In the genomic region with DNA sequence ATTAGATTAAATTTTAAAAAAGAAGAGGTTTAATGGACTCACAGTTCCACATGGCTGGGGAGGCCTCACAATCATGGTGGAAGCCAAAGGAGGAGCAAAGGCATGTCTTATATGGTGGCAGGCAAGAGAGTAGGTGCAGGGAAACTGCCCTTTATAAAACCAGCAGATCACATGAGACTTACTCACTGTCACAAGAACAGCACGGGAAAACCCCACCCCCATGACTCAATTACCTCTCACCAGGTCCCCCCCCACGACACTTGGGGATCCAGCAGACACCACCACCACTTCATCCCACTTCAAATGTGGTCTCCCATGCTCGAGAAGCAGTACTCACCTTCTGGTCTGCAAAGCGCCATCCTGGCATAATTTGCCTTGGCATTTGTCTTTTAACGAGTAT, we compare ENCODE assay signal across 11 cellular contexts. TPM values are rescaled to one million over a fixed set of nuclear protein-coding genes. Genes with fewer than 3 reads are reported as not detected.
A peak's percentile ranks its signal among the peaks of the same experiment; 100 is the strongest.
DNase-seq lines count a peak whose midpoint lies in the region; ATAC-seq and TF ChIP-seq lines count a peak whose summit lies in the region.
"Had no signal": no experiment of that assay in that cellular context is flagged by ENCODE, and none has a peak within 500 bp of the region (broad histone marks: within the 10 kb centered on the region; RNA-seq: fewer than 3 reads in every experiment).

No MANE protein-coding gene starts in this region.

- H3K4me2 ChIP-seq in hepatocyte = peak overlapping the region; percentile 73

- ATAC-seq in gastroesophageal sphincter (no peak), GM21515 (IDR thresholded peaks at IDR 0.05; ENCODE audit: unreplicated experiment) (no peak)

- no peaks in the 10 kb centered on the region for H3K79me2 ChIP-seq in hepatocyte

- no peak overlapping the region for H2AFZ ChIP-seq in hepatocyte

- H4K20me1 ChIP-seq in hepatocyte (ENCODE audit: insufficient read depth, poor library complexity, severe bottlenecking) = no peaks in the 10 kb centered on the region

- H3K27me3 ChIP-seq in hepatocyte = no peaks in the 10 kb centered on the region
- no peaks in the 10 kb centered on the region for H3K27me3 ChIP-seq in uterus
- no peaks in the 10 kb centered on the region for H3K27me3 ChIP-seq in gastroesophageal sphincter
- H3K27me3 ChIP-seq: thyroid gland had no signal

- H3K4me1 ChIP-seq in hepatocyte (ENCODE audit: insufficient read depth) (peaks cover 21% of the 10 kb centered on the region), uterus (no peaks in the 10 kb centered on the region), gastroesophageal sphincter (peaks cover 0 to 9% (median 0%) of the 10 kb centered on the region in 3 donors)

- POLR2A ChIA-PET in RWPE1 (lab: Yijun Ruan, JAX; ENCODE audit: low non-redundant PET) = no interaction called here

- H3K9me3 ChIP-seq in hepatocyte (ENCODE audit: low read depth) (no peaks in the 10 kb centered on the region), uterus (no peaks in the 10 kb centered on the region), gastroesophageal sphincter (no peaks in the 10 kb centered on the region)
- H3K9me3 ChIP-seq: thyroid gland had no signal

- H3K36me3 ChIP-seq in hepatocyte (replicated peaks; ENCODE audit: insufficient read depth, low read depth) = no peaks in the 10 kb centered on the region
- no peaks in the 10 kb centered on the region for H3K36me3 ChIP-seq in uterus
- no peaks in the 10 kb centered on the region for H3K36me3 ChIP-seq in gastroesophageal sphincter
- H3K36me3 ChIP-seq: thyroid gland had no signal

- intact Hi-C loops in uterus (cut with DNase I; ENCODE audit: low total_unique reads) = loop anchor here (10.0 kb wide), 1 partner anchor 691 kb away; no protein-coding TSS in a partner anchor

- TF ChIP-seq CTCF in hepatocyte (IDR thresholded peaks at IDR 0.05; ENCODE audit: poor library complexity) (no peak), uterus (IDR thresholded peaks at IDR 0.05) (no peak), RWPE1 (conservative IDR thresholded peaks at IDR 0.05; ENCODE audit: low read depth) (no peak), gastroesophageal sphincter (IDR thresholded peaks at IDR 0.05) (no peak)

- no peak for TF ChIP-seq EP300 in gastroesophageal sphincter (IDR thresholded peaks at IDR 0.05)

- CTCF ChIA-PET in RWPE1 (lab: Yijun Ruan, JAX) = interaction anchor here (0.6 to 1.9 kb wide), 11 partner anchors 9 to 690 kb away, joined by 3 to 18 read pairs (median 4); no protein-coding TSS in a partner anchor

- H3K4me3 ChIP-seq in hepatocyte (no peak overlapping the region), uterus (no peak overlapping the region), gastroesophageal sphincter (no peak overlapping the region)
- H3K4me3 ChIP-seq: thyroid gland had no signal

- TF ChIP-seq POLR2A in uterus (IDR thresholded peaks at IDR 0.05) = no peak
- TF ChIP-seq POLR2A in gastroesophageal sphincter (IDR thresholded peaks at IDR 0.05) = no peak

- H3K27ac ChIP-seq in hepatocyte (peak overlapping the region; percentile 86), uterus (peak overlapping the region in 1 of 2 donors; percentile 57), RWPE1 (no peak overlapping the region), gastroesophageal sphincter (no peak overlapping the region)
- H3K27ac ChIP-seq: coronary artery, thyroid gland had no signal

- no peaks in the 10 kb centered on the region for H3K9me2 ChIP-seq in hepatocyte (replicated peaks; ENCODE audit: insufficient read depth)

- peak; percentile 5 for DNase-seq in stimulated activated naive CD4-positive, alpha-beta T cell treated with Interleukin-2 at 50 U/mL for 16 hours (lab: John Stamatoyannopoulos, UW)
- DNase-seq in stimulated activated naive CD4-positive, alpha-beta T cell (lab: John Stamatoyannopoulos, UW) = no peak
- DNase-seq in activated CD4-positive, CD25-positive, alpha-beta regulatory T cell treated with anti-CD3 and anti-CD28 coated beads, Interleukin-2, amount 50 U/mL, for 72 hours = peak; percentile 41
- DNase-seq in hepatocyte (ENCODE audit: low spot score) (peak; percentile 19), uterus (peak; percentile 18 to 37), RWPE1 (ENCODE audit: low spot score) (no peak)
- DNase-seq: activated naive CD8-positive, alpha-beta T cell treated with anti-CD3 and anti-CD28 coated beads, Interleukin-2, amount 10 ng/mL, durations not matched to agents 7 days and 5 days had no signal

- 71% methylated on average over 5 of the region's 5 CpGs for WGBS in hepatocyte (ENCODE audit: low lambda C conversion rate, missing lambda C conversion rate)
- WGBS in gastroesophageal sphincter (ENCODE audit: low coverage in 1 of 2), 2 donors = 63 to 75% methylated on average over 5 of the region's 5 CpGs

RNA-seq across cellular contexts. Expression of a gene that starts 24.6 kb away (rescaled TPM):
- total RNA-seq in hepatocyte = 0.43 and 2.9 TPM in 2 replicates
- polyA plus RNA-seq in hepatocyte = 0.69 and 1.9 TPM in 2 replicates
- 1 to 10 TPM in 1 of 4 donors, not detected in 3; 2.4 TPM for total RNA-seq in uterus
- total RNA-seq in gastroesophageal sphincter = under 1 TPM in 1 of 4 donors, not detected in 3; 0.62 TPM

Comparison
In these comparisons a context has a peak if more than half of its experiments do, and no peak if none do; other contexts are left out.
1. DNase-seq: peak in stimulated activated naive CD4-positive, alpha-beta T cell treated with Interleukin-2 at 50 U/mL for 16 hours (single experiment), activated CD4-positive, CD25-positive, alpha-beta regulatory T cell treated with anti-CD3 and anti-CD28 coated beads, Interleukin-2, amount 50 U/mL, for 72 hours (single experiment), hepatocyte (single experiment) and uterus (2 of 2); none in stimulated activated naive CD4-positive, alpha-beta T cell (0 of 6) and RWPE1 (single experiment).